Comparison of ENCODE assay signal across 10 cellular contexts in genomic region chr7:51367614-51367968, GRCh38. TPM values are rescaled to one million over a fixed set of nuclear protein-coding genes. Genes with fewer than 3 reads are reported as not detected.
DNase-seq lines count a peak whose midpoint lies in the region; ATAC-seq and TF ChIP-seq lines count a peak whose summit lies in the region.
"Had no signal": no experiment of that assay in that cellular context is flagged by ENCODE, and none has a peak within 500 bp of the region (broad histone marks: within the 10 kb centered on the region; RNA-seq: fewer than 3 reads in every experiment).

No MANE protein-coding gene starts in this region.

- H3K4me1 Mint-ChIP-seq in neural crest cell = no peaks in the 10 kb centered on the region
- H3K4me1 Mint-ChIP-seq: B cell, IgD-negative memory B cell had no signal

- no peaks in the 10 kb centered on the region for H3K27me3 Mint-ChIP-seq in neural crest cell (ENCODE audit: low read depth)
- H3K27me3 Mint-ChIP-seq: B cell had no signal

- H3K27ac Mint-ChIP-seq in neural crest cell (ENCODE audit: unreplicated experiment) = peak overlapping the region; percentile 67
- H3K27ac Mint-ChIP-seq: B cell; CD8-positive, alpha-beta T cell; IgD-negative memory B cell had no signal

- H3K36me3 Mint-ChIP-seq in neural crest cell (ENCODE audit: low read depth) = peaks cover 2% of the 10 kb centered on the region
- H3K36me3 Mint-ChIP-seq: CD8-positive, alpha-beta T cell; IgD-negative memory B cell had no signal

- H3K9me3 Mint-ChIP-seq in neural crest cell = peaks cover 3% of the 10 kb centered on the region

- H3K4me3 Mint-ChIP-seq in neural crest cell = no peak overlapping the region
- H3K4me3 Mint-ChIP-seq: B cell; CD8-positive, alpha-beta T cell; IgD-negative memory B cell had no signal

- TF ChIP-seq CTCF in neural crest cell (conservative IDR thresholded peaks at IDR 0.05) = no peak

- peak; percentile 75 for ATAC-seq in left lobe of liver
- ATAC-seq in HG03565 (IDR thresholded peaks at IDR 0.05; ENCODE audit: unreplicated experiment) = no peak
- ATAC-seq: CD8-positive, alpha-beta T cell had no signal

- peak; percentile 67 for DNase-seq in NCI-H526 treated with DMSO at 0.1 percent for 48 hours (lab: John Stamatoyannopoulos, UW)
- no peak for DNase-seq in left lobe of liver (ENCODE audit: low spot score)
- DNase-seq in neural crest cell (ENCODE audit: low read depth, low spot score) = no peak
- DNase-seq in NCI-H2081 (lab: John Stamatoyannopoulos, UW) = no peak
- no peak for DNase-seq in effector CD8-positive, alpha-beta T cell (lab: John Stamatoyannopoulos, UW)
- DNase-seq: CD8-positive, alpha-beta T cell had no signal

RNA-seq across cellular contexts. Expression of gene COBL, which starts 51.0 kb away (rescaled TPM):
- total RNA-seq in left lobe of liver (38.3 TPM), neural crest cell (0.05 and 0.41 TPM in 2 replicates)
- total RNA-seq: B cell, GM23248 had no signal

Comparison
In these comparisons a context has a peak if more than half of its experiments do, and no peak if none do; other contexts are left out.
1. RNA of gene COBL, which starts 51.0 kb away (total RNA-seq): 38.3 TPM in left lobe of liver (single experiment); 0.05 to 0.41 TPM in neural crest cell; every median in the first group is over 10 times any median in the second.